Comparison of ENCODE assay signal across 36 cellular contexts in the genomic region with DNA sequence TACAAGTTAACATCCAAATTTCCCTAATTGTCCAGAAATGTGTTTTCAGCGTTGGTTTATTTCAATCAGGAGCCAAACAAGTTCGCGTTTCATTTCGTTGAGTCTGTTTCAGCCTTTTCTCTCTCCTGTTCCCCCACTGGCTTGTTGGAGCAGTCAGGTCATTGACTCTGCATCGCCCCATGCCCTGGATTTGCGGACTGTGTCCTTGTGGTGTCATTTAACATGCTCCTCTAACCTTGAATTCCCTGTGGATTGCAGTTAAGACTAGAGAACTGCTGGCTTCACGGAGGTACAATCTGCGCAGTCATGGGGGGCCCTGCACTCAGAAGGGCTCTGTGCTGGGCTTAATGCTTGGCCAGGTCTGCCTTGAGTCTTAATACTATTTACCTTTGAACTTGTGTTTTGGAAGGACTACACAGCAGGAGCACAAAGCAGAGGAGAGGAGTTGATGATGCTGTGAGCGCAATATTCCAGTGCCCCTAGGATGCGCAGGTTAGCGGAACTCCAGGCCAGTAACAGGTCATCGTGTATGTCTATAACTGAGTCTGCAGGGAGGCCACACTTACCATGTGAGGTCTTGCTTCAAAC.
"Had no signal": no experiment of that assay in that cellular context is flagged by ENCODE, and none has a peak within 500 bp of the region (broad histone marks: within the 10 kb centered on the region; RNA-seq: fewer than 3 reads in every experiment).

No MANE protein-coding gene starts in this region.

- H3K9ac ChIP-seq: KMS-11 had no signal

- DNase-seq: activated CD4-positive, alpha-beta T cell treated with anti-CD3 and anti-CD28 coated beads for 1 hour; activated CD4-positive, alpha-beta T cell treated with anti-CD3 and anti-CD28 coated beads for 48 hours; activated CD4-positive, alpha-beta T cell treated with anti-CD3 and anti-CD28 coated beads, Interleukin-2, amount 50 U/mL, for 4 hours; activated CD4-positive, CD25-positive, alpha-beta regulatory T cell; activated CD8-positive, alpha-beta T cell treated with anti-CD3 and anti-CD28 coated beads for 36 hours; activated gamma-delta T cell; activated naive CD4-positive, alpha-beta T cell treated with anti-CD3 and anti-CD28 coated beads for 36 hours; activated T-cell treated with anti-CD3 and anti-CD28 coated beads, Interleukin-2, amount 50 U/mL, for 1 hour; activated T-cell treated with anti-CD3 and anti-CD28 coated beads, Interleukin-2, amount 50 U/mL, for 72 hours; adrenal gland; central memory CD4-positive, alpha-beta T cell; NCI-H1092 treated with DMSO at 0.1 percent for 48 hours; NCI-H1417; NCI-H146; NCI-H187; NCI-H2029 treated with DMSO at 0.1 percent for 48 hours; NCI-H2107; NCI-H2171; NCI-H510A; NCI-H526; NCI-H748 treated with DMSO at 0.1 percent for 48 hours; NK-92 treated with Interleukin-12 subunit alpha and Interleukin-12 subunit beta, amount 100 ng/mL, for 24 hours; PC-3; SIG-M5; T-helper 1 cell; T-helper 2 cell; T-helper 9 cell had no signal

- H3K4me2 ChIP-seq: KMS-11 had no signal

- H3K27me3 ChIP-seq: adrenal gland had no signal

- H3K27ac ChIP-seq: adrenal gland, KMS-11, RWPE1, VCaP had no signal

- ATAC-seq: activated CD8-positive, alpha-beta T cell treated with anti-CD3 and anti-CD28 coated beads for 36 hours; activated naive CD4-positive, alpha-beta T cell treated with anti-CD3 and anti-CD28 coated beads, Interleukin-2, amount 50 U/mL, for 72 hours; activated T-cell treated with anti-CD3 and anti-CD28 coated beads, Interleukin-2, amount 50 U/mL, for 72 hours; activated T-helper 17 cell treated with anti-CD3 and anti-CD28 coated beads, Interleukin-2, amount 50 U/mL, for 72 hours; PC-3; Right ventricle myocardium inferior; SK-N-SH treated with all-trans-retinoic acid at 6 μM for 48 hours had no signal

- H3K9me3 ChIP-seq: adrenal gland had no signal

- H3K36me3 ChIP-seq: adrenal gland had no signal

- H3K4me3 ChIP-seq: adrenal gland had no signal

- FAIRE-seq: astrocyte, RCC 7860 had no signal

- H3K4me1 ChIP-seq: adrenal gland had no signal
